Comparison of ENCODE assay signal across 1 cellular context in genomic region chr3:184663756-184664155, GRCh38.
TF ChIP-seq lines count a peak whose summit lies in the region.

No MANE protein-coding gene starts in this region.

TF ChIP-seq in WTC11, 78 proteins besides CTCF, POLR2A, EP300 and RAD21 (continued from another document):
- TF ChIP-seq ATF2 (CRISPR knock-in tag; IDR thresholded peaks at IDR 0.05; ENCODE audit: borderline replicate concordance, low read depth) (no peak), PREB (CRISPR knock-in tag; IDR thresholded peaks at IDR 0.05; ENCODE audit: borderline replicate concordance) (no peak)
